1 cellular context compared by ENCODE assay signal in genomic region chr11:67213251-67213650, GRCh38.
TF ChIP-seq lines count a peak whose summit lies in the region.

No MANE protein-coding gene starts in this region.

TF ChIP-seq in GM12878, 131 proteins besides CTCF, POLR2A, EP300 and RAD21 (continued from another document):
- peak in 1 of 2 experiments; percentile 15; a peak in 1 of 4 replicates for TF ChIP-seq BHLHE40 (IDR thresholded peaks at IDR 0.05; ENCODE audit: borderline replicate concordance in 1 of 2, low read depth in 2 of 2, low read length in 1 of 2)
- TF ChIP-seq NR2F1 (conservative IDR thresholded peaks at IDR 0.05): no peak
- TF ChIP-seq ESRRA (IDR thresholded peaks at IDR 0.05; ENCODE audit: low read length): no peak
- peak; percentile 90 for TF ChIP-seq ZSCAN29 (IDR thresholded peaks at IDR 0.05)
- TF ChIP-seq YBX1 (IDR thresholded peaks at IDR 0.05): no peak
- TF ChIP-seq POU2F2 (IDR thresholded peaks at IDR 0.05; ENCODE audit: borderline replicate concordance, low read depth, low read length): no peak
- TF ChIP-seq MEF2A (IDR thresholded peaks at IDR 0.05; ENCODE audit: insufficient read depth, low read depth, low read length): 0 out of 2 replicates have a peak, but pooled peaks have one; percentile 22
- TF ChIP-seq ZNF622 (IDR thresholded peaks at IDR 0.05): no peak
- TF ChIP-seq PAX8 (IDR thresholded peaks at IDR 0.05): no peak
- no peak for TF ChIP-seq HDAC6 (IDR thresholded peaks at IDR 0.05; ENCODE audit: unreplicated experiment)
- TF ChIP-seq NFYA (IDR thresholded peaks at IDR 0.05; ENCODE audit: borderline replicate concordance, low read depth, low read length): no peak
- TF ChIP-seq PML (IDR thresholded peaks at IDR 0.05; ENCODE audit: low read length): no peak
- TF ChIP-seq, protein P1, sequence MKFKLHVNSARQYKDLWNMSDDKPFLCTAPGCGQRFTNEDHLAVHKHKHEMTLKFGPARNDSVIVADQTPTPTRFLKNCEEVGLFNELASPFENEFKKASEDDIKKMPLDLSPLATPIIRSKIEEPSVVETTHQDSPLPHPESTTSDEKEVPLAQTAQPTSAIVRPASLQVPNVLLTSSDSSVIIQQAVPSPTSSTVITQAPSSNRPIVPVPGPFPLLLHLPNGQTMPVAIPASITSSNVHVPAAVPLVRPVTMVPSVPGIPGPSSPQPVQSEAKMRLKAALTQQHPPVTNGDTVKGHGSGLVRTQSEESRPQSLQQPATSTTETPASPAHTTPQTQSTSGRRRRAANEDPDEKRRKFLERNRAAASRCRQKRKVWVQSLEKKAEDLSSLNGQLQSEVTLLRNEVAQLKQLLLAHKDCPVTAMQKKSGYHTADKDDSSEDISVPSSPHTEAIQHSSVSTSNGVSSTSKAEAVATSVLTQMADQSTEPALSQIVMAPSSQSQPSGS (IDR thresholded peaks at IDR 0.05; ENCODE audit: low read length): peak; percentile 66
- TF ChIP-seq BRCA1 (IDR thresholded peaks at IDR 0.05; ENCODE audit: low read depth, low read length): no peak
- TF ChIP-seq TCF3 (IDR thresholded peaks at IDR 0.05; ENCODE audit: borderline replicate concordance, insufficient read depth, low read depth, low read length): no peak
- TF ChIP-seq CBFB (IDR thresholded peaks at IDR 0.05; ENCODE audit: low read depth): no peak
- 0 out of 2 replicates have a peak, but pooled peaks have one; percentile 21 for TF ChIP-seq BMI1 (IDR thresholded peaks at IDR 0.05; ENCODE audit: borderline replicate concordance)
- no peak for TF ChIP-seq SUPT20H (IDR thresholded peaks at IDR 0.05; ENCODE audit: borderline replicate concordance, control insufficient read depth, low read depth, low read length)
- TF ChIP-seq SMAD5 (IDR thresholded peaks at IDR 0.05; ENCODE audit: low read depth): no peak
- TF ChIP-seq IRF3 (IDR thresholded peaks at IDR 0.05): no peak
- TF ChIP-seq NR2C2 (IDR thresholded peaks at IDR 0.05; ENCODE audit: borderline replicate concordance, control insufficient read depth, insufficient read length, low read depth): no peak
- no peak for TF ChIP-seq RB1 (IDR thresholded peaks at IDR 0.05; ENCODE audit: borderline replicate concordance)
- no peak for TF ChIP-seq PBX3 (IDR thresholded peaks at IDR 0.05; ENCODE audit: insufficient replicate concordance, low read depth, low read length)
- TF ChIP-seq JUND (IDR thresholded peaks at IDR 0.05; ENCODE audit: low read depth, low read length): no peak
- no peak for TF ChIP-seq LARP7 (IDR thresholded peaks at IDR 0.05)
- TF ChIP-seq CUX1 (IDR thresholded peaks at IDR 0.05; ENCODE audit: insufficient replicate concordance, low read depth, low read length): no peak
- TF ChIP-seq RFX5 (IDR thresholded peaks at IDR 0.05; ENCODE audit: low read depth, low read length): no peak
- no peak for TF ChIP-seq NRF1 (conservative IDR thresholded peaks at IDR 0.05; ENCODE audit: low read depth, low read length)
- TF ChIP-seq IRF5 (IDR thresholded peaks at IDR 0.05; ENCODE audit: borderline replicate concordance): no peak
- no peak for TF ChIP-seq CHD1 (IDR thresholded peaks at IDR 0.05; ENCODE audit: low read depth, low read length)
- no peak for TF ChIP-seq MTA3 (IDR thresholded peaks at IDR 0.05; ENCODE audit: borderline replicate concordance, low read length)
- no peak for TF ChIP-seq MAX (IDR thresholded peaks at IDR 0.05; ENCODE audit: low read depth, low read length)
- no peak for TF ChIP-seq ZZZ3 (IDR thresholded peaks at IDR 0.05; ENCODE audit: control insufficient read depth, insufficient read length, low read depth)
- no peak for TF ChIP-seq RELA (IDR thresholded peaks at IDR 0.05; ENCODE audit: borderline replicate concordance, partially characterized antibody)
- no peak for TF ChIP-seq TBL1XR1 (IDR thresholded peaks at IDR 0.05; ENCODE audit: low read depth, low read length)
- peak; percentile 60; the same call in 1 of the 2 replicates for TF ChIP-seq IKZF1 (conservative IDR thresholded peaks at IDR 0.05)
- no peak for TF ChIP-seq CEBPZ (IDR thresholded peaks at IDR 0.05; ENCODE audit: low read depth, low read length)
- no peak; the same call in 1 of the 2 replicates for TF ChIP-seq STAT1 (conservative IDR thresholded peaks at IDR 0.05)
- TF ChIP-seq, protein P2, sequence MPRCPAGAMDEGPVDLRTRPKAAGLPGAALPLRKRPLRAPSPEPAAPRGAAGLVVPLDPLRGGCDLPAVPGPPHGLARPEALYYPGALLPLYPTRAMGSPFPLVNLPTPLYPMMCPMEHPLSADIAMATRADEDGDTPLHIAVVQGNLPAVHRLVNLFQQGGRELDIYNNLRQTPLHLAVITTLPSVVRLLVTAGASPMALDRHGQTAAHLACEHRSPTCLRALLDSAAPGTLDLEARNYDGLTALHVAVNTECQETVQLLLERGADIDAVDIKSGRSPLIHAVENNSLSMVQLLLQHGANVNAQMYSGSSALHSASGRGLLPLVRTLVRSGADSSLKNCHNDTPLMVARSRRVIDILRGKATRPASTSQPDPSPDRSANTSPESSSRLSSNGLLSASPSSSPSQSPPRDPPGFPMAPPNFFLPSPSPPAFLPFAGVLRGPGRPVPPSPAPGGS (IDR thresholded peaks at IDR 0.05; ENCODE audit: borderline replicate concordance, insufficient read depth, low read depth, low read length, poor library complexity, severe bottlenecking): no peak
- no peak for TF ChIP-seq ZNF274 (IDR thresholded peaks at IDR 0.05; ENCODE audit: insufficient read depth, insufficient read length)
- TF ChIP-seq CHD4 (IDR thresholded peaks at IDR 0.05): no peak
- TF ChIP-seq SRF (IDR thresholded peaks at IDR 0.05; ENCODE audit: low read depth in 2 of 2, low read length in 2 of 2): no peak
- TF ChIP-seq SIN3A (IDR thresholded peaks at IDR 0.05; ENCODE audit: low read depth, low read length): no peak
- peak; percentile 61; the same call in 1 of the 2 replicates for TF ChIP-seq FOXM1 (IDR thresholded peaks at IDR 0.05; ENCODE audit: low read depth, low read length)
- TF ChIP-seq EGR1 (IDR thresholded peaks at IDR 0.05; ENCODE audit: borderline replicate concordance in 1 of 2, low read depth in 2 of 2, low read length in 2 of 2): no peak
- TF ChIP-seq TCF7 (IDR thresholded peaks at IDR 0.05; ENCODE audit: borderline replicate concordance): peak; percentile 39; the same call in 1 of the 2 replicates
- TF ChIP-seq TAF1 (IDR thresholded peaks at IDR 0.05; ENCODE audit: borderline replicate concordance, low read depth, low read length): no peak
- TF ChIP-seq NKRF (conservative IDR thresholded peaks at IDR 0.05): 0 out of 2 replicates have a peak, but pooled peaks have one; percentile 44
- TF ChIP-seq NR2C1 (IDR thresholded peaks at IDR 0.05): no peak
- TF ChIP-seq JUNB (IDR thresholded peaks at IDR 0.05): peak; percentile 32; the same call in 1 of the 2 replicates
- TF ChIP-seq SREBF2 (IDR thresholded peaks at IDR 0.05; ENCODE audit: low read length): no peak
- no peak for TF ChIP-seq PAX5 (IDR thresholded peaks at IDR 0.05; ENCODE audit: borderline replicate concordance, low read depth, low read length)
- TF ChIP-seq FOS (IDR thresholded peaks at IDR 0.05; ENCODE audit: borderline replicate concordance, extremely low read depth, insufficient read length): no peak
TF ChIP-seq in GM12878: peak in this region for 28.
